In the genomic region with DNA sequence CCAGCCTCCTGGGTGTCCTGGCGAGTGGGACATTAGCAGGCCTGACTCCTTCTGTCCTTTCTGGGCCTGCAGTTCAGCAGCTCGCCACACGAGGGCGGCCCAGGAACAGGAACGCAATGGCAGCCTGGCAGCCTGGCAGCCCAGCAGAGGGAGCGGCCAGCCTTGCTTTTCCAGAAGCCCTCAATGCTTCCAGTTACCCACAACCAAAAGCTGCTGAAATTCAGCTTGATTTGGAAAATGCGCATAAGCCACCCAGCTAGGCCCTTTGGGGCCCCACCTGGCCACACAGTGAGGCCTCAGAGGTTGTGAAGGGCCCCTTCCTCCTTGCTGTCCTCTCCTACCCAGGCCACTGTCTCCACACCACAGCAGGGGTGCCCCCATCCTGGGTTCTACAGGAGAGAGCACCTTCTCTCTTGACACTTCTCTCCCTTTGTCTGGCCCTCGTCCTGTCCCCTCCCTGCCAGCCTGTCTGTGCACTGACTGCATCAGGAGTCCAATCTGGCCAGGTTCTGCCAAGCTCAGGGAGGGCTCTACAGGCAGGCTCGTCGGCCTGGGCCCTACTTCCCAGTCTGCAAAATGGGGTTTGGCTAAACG, we compare ENCODE assay signal across 9 cellular contexts.
DNase-seq lines count a peak whose midpoint lies in the region; ATAC-seq, FAIRE-seq and TF ChIP-seq lines count a peak whose summit lies in the region.
"Had no signal": no experiment of that assay in that cellular context is flagged by ENCODE, and none has a peak within 500 bp of the region (broad histone marks: within the 10 kb centered on the region; RNA-seq: fewer than 3 reads in every experiment).

No MANE protein-coding gene starts in this region.

- H3K36me3 Mint-ChIP-seq in Calu3 (ENCODE audit: insufficient read depth, unreplicated experiment): no peaks in the 10 kb centered on the region
- H3K36me3 Mint-ChIP-seq: activated naive CD8-positive, alpha-beta T cell had no signal

- no peak overlapping the region for H3K23ac ChIP-seq in H1 (ENCODE audit: insufficient read length)

- ATAC-seq in HG02642 (IDR thresholded peaks at IDR 0.05; ENCODE audit: poor library complexity, unreplicated experiment) (peak; percentile 58), HG03457 (IDR thresholded peaks at IDR 0.05; ENCODE audit: unreplicated experiment) (no peak)

- H3K4me3 ChIP-seq in H1 (ENCODE audit: extremely low read depth in 1 of 4, insufficient read depth in 2 of 4, low read depth in 3 of 4, low read length in 4 of 4): no peak overlapping the region

- H3K4me3 Mint-ChIP-seq in Calu3 (ENCODE audit: low read depth, unreplicated experiment): no peak overlapping the region
- H3K4me3 Mint-ChIP-seq: activated naive CD8-positive, alpha-beta T cell had no signal

- POLR2A ChIA-PET in H1 (lab: Charles Lee; ENCODE audit: partially characterized antibody): interaction anchor here (1.5 to 3.6 kb wide), 2 partner anchors 37 to 86 kb away, joined by 6 to 36 read pairs; no protein-coding TSS in a partner anchor

- H3K9ac ChIP-seq in H1 (replicated peaks in 1 of 4; ENCODE audit: extremely low read depth in 1 of 4, low read depth in 3 of 4, low read length in 3 of 4): no peak overlapping the region

- no peak overlapping the region for H3K27ac ChIP-seq in H1 (ENCODE audit: low read depth, low read length)

- 32% methylated on average over 11 of the region's 11 CpGs; no CpG with 5 or more reads in 1 of the 2 experiments for WGBS in H1 (ENCODE audit: extremely low coverage in 1 of 2, insufficient coverage in 1 of 2, insufficient read length in 1 of 2, insufficient replicate concordance in 2 of 2, low coverage in 1 of 2, low lambda C conversion rate in 2 of 2, missing lambda C conversion rate in 1 of 2), 2 experiments

- FAIRE-seq in H1 (lab: Jason Lieb, UNC): peak; percentile 24

- no peak overlapping the region for H2AK5ac ChIP-seq in H1 (ENCODE audit: low read depth, low read length)

- H3K23me2 ChIP-seq in H1 (ENCODE audit: low read depth, low read length): 0 out of 2 replicates have a peak, but pooled peaks cover 2% of the 10 kb centered on the region

- H2AFZ ChIP-seq in H1 (ENCODE audit: low read length): peak overlapping the region; percentile 91; the same call in 1 of the 2 replicates

- H4K8ac ChIP-seq in H1 (ENCODE audit: extremely low read depth, insufficient read depth, low read length): peak overlapping the region; percentile 58

- H2BK5ac ChIP-seq in H1 (ENCODE audit: low read depth, low read length): no peak overlapping the region

- TF ChIP-seq RAD21 in H1 (IDR thresholded peaks at IDR 0.05 in 1 of 2, conservative IDR thresholded peaks at IDR 0.05 in 1 of 2; ENCODE audit: low read depth in 2 of 2, low read length in 2 of 2): peak; percentile 97 to 99

- intact Hi-C loops in Calu3 (cut with micrococcal nuclease; ENCODE audit: unreplicated experiment): loop anchor here (1.0 to 2.0 kb wide), 2 partner anchors 86 to 235 kb away; no protein-coding TSS in a partner anchor

- H3K79me2 ChIP-seq in H1 (ENCODE audit: control insufficient read depth in 1 of 2, insufficient read depth in 2 of 2, low read length in 2 of 2): no peaks in the 10 kb centered on the region

- H3K79me1 ChIP-seq in H1 (ENCODE audit: low read depth, low read length): no peaks in the 10 kb centered on the region

- no peak overlapping the region for H3K4ac ChIP-seq in H1 (replicated peaks; ENCODE audit: insufficient read length, low read depth, low read length)

- TF ChIP-seq EP300 in H1 (IDR thresholded peaks at IDR 0.05; ENCODE audit: borderline replicate concordance in 1 of 2, low read depth in 2 of 2, low read length in 2 of 2): no peak

- no peak overlapping the region for H3K56ac ChIP-seq in H1 (replicated peaks; ENCODE audit: insufficient read length, low read depth, low read length)

- H3K9me3 ChIP-seq in H1 (ENCODE audit: insufficient read depth in 2 of 2, low read depth in 1 of 2, low read length in 1 of 2): no peaks in the 10 kb centered on the region

- peaks cover 9% of the 10 kb centered on the region for H3K4me1 Mint-ChIP-seq in Calu3 (ENCODE audit: low read depth, unreplicated experiment)

- TF ChIP-seq POLR2A in H1 (IDR thresholded peaks at IDR 0.05; ENCODE audit: control extremely low read depth in 1 of 2, low read depth in 2 of 2, low read length in 2 of 2): no peak

- no peak overlapping the region for H3K27ac Mint-ChIP-seq in Calu3 (ENCODE audit: unreplicated experiment)
- H3K27ac Mint-ChIP-seq: activated naive CD8-positive, alpha-beta T cell had no signal

- H2BK20ac ChIP-seq in H1 (ENCODE audit: low read length): no peak overlapping the region

- no peak overlapping the region for H2BK15ac ChIP-seq in H1 (ENCODE audit: low read length)

- H4K91ac ChIP-seq in H1 (replicated peaks; ENCODE audit: insufficient read length, low read length): no peak overlapping the region

- H3K14ac ChIP-seq in H1 (ENCODE audit: insufficient read length): no peak overlapping the region

- H3K18ac ChIP-seq in H1 (ENCODE audit: extremely low read depth, low read length): no peak overlapping the region; the same call in 1 of the 2 replicates

- H4K20me1 ChIP-seq in H1 (replicated peaks in 1 of 2; ENCODE audit: control insufficient read depth in 1 of 2, insufficient read depth in 2 of 2, low read length in 2 of 2): no peaks in the 10 kb centered on the region

- H4K5ac ChIP-seq in H1 (ENCODE audit: insufficient read length, low read depth, low read length): no peak overlapping the region

- BruUV-seq in Calu3 (replicated peaks; lab: Mats Ljungman, UMichigan): no TSS peak

- H3K4me1 ChIP-seq in H1 (replicated peaks in 1 of 4; ENCODE audit: control insufficient read depth in 3 of 4, insufficient read depth in 4 of 4, low read length in 3 of 4): peaks cover 0 to 23% (median 12%) of the 10 kb centered on the region in 4 experiments; a peak in 6 of 7 replicates

- H3K36me3 ChIP-seq in H1 (ENCODE audit: control insufficient read depth in 2 of 4, insufficient read depth in 4 of 4, low read length in 3 of 4): no peaks in the 10 kb centered on the region

- H2BK12ac ChIP-seq in H1 (ENCODE audit: low read depth, low read length): peak overlapping the region; percentile 75; the same call in 1 of the 2 replicates

- no peaks in the 10 kb centered on the region; a peak in 1 of 7 replicates for H3K27me3 ChIP-seq in H1 (replicated peaks in 1 of 4; ENCODE audit: control insufficient read depth in 3 of 4, extremely low read depth in 1 of 4, insufficient read depth in 3 of 4, low read length in 3 of 4)

- CTCF ChIA-PET in Calu3 (lab: Charles Lee) (interaction anchor here (1.0 to 3.9 kb wide), 4 partner anchors 8 to 85 kb away, joined by 3 to 50 read pairs (median 3); no protein-coding TSS in a partner anchor), H1 (lab: Charles Lee; ENCODE audit: partially characterized antibody) (interaction anchor here (0.5 to 23.6 kb wide), 53 partner anchors 8 to 680 kb away, joined by 3 to 554 read pairs (median 5); a partner anchor contains a TSS)

- no peaks in the 10 kb centered on the region for H3K9me3 Mint-ChIP-seq in Calu3 (ENCODE audit: low read depth, unreplicated experiment)

- DNase-seq in Calu3: peak; percentile 88
- DNase-seq in NCI-H82 (lab: John Stamatoyannopoulos, UW): peak; percentile 89
- peak; percentile 59 to 90 (median 81) for DNase-seq in activated CD8-positive, alpha-beta memory T cell treated with anti-CD3 and anti-CD28 coated beads for 48 hours (ENCODE audit: low read depth in 2 of 3, low spot score in 2 of 3)
- peak; percentile 53 to 99 for DNase-seq in H1 (ENCODE audit: low read depth in 1 of 2, low spot score in 2 of 2)
- DNase-seq in mesenteric fat pad (ENCODE audit: low spot score): peak; percentile 96
- DNase-seq in stimulated activated CD8-positive, alpha-beta memory T cell treated with anti-CD3 and anti-CD28 coated beads, Interleukin-15, amount 100 ng/mL, for 4 hours (ENCODE audit: low read depth in 2 of 2): peak; percentile 61 to 62

- TF ChIP-seq CTCF in Calu3 (IDR thresholded peaks at IDR 0.05; ENCODE audit: unreplicated experiment) (peak; percentile 91), H1 (IDR thresholded peaks at IDR 0.05; ENCODE audit: control extremely low read depth in 1 of 3, insufficient read depth in 1 of 3, low read depth in 1 of 3, low read length in 3 of 3) (peak; percentile 99 to 100 (median 100))

- peaks cover 33% of the 10 kb centered on the region for H3K27me3 Mint-ChIP-seq in Calu3 (ENCODE audit: unreplicated experiment)

- H3K4me2 ChIP-seq in H1 (ENCODE audit: insufficient read depth in 1 of 2, low read depth in 2 of 2, low read length in 2 of 2): no peak overlapping the region

- no peak overlapping the region for H2BK120ac ChIP-seq in H1 (replicated peaks; ENCODE audit: low read depth, low read length)

TF ChIP-seq in H1, 55 proteins besides CTCF, POLR2A, EP300 and RAD21:
- TF ChIP-seq YY1 (IDR thresholded peaks at IDR 0.05; ENCODE audit: low read depth, low read length): peak; percentile 81; the same call in 1 of the 2 replicates
- no peak for TF ChIP-seq EZH2 (IDR thresholded peaks at IDR 0.05; ENCODE audit: low read depth, low read length, severe bottlenecking)
- TF ChIP-seq, protein P1, sequence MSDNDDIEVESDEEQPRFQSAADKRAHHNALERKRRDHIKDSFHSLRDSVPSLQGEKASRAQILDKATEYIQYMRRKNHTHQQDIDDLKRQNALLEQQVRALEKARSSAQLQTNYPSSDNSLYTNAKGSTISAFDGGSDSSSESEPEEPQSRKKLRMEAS (IDR thresholded peaks at IDR 0.05): 0 out of 2 replicates have a peak, but pooled peaks have one; percentile 29
- TF ChIP-seq TEAD4 (IDR thresholded peaks at IDR 0.05; ENCODE audit: low read depth, low read length): 0 out of 2 replicates have a peak, but pooled peaks have one; percentile 29
TF ChIP-seq in H1: peak in this region for 3.
